Comparison of ENCODE assay signal across 8 cellular contexts in the genomic region with DNA sequence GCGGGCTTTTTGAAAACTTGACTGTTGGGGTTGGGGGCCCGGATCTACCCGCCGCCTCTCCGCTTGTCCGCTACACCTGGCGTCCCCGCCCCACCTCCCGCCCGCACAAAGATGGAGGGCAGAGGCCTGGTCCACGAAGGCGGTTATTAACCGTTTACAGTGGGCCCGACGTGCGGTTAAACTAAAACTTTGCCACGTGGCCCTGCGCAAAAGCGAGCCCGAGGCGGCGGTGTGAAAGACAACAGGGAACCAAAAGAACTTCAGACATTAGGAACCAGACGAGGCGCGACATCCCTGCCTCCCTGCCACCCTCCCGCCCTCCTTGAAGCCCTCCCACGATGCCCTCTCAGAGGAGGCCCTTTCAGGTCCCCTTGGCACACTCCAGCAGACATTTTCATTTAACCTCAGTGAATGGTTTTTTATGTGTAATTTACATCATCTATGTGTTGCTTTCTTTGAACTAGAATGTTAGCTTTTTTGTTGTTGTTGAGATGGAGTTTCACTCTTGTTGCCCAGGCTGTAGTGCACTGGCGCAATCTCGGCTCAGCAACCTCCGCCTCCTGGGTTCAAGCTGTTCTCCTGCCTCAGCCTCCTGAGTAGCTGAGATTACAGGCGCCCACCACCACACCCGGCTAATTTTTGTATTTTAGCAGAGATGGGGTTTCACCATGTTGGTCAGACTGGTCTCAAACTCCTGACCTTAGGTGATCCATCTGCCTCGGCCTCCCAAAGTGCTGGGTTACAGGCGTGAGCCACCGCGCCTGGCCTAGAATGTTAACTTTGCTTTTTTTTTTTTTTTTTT. TPM values are rescaled to one million over a fixed set of nuclear protein-coding genes. Genes with fewer than 3 reads are reported as not detected.
A peak's percentile ranks its signal among the peaks of the same experiment; 100 is the strongest.
DNase-seq lines count a peak whose midpoint lies in the region; ATAC-seq and TF ChIP-seq lines count a peak whose summit lies in the region.

No MANE protein-coding gene starts in this region.

- H3K4me1 ChIP-seq in body of pancreas (peaks cover 28% of the 10 kb centered on the region), right lobe of liver (peaks cover 0 to 17% (median 5%) of the 10 kb centered on the region in 4 donors)

- peaks cover 11% of the 10 kb centered on the region for H3K4me1 Mint-ChIP-seq in type B pancreatic cell (ENCODE audit: unreplicated experiment)

- ATAC-seq in HG03520 (IDR thresholded peaks at IDR 0.05; ENCODE audit: unreplicated experiment) = peak; percentile 9
- peak; percentile 33 for ATAC-seq in body of pancreas
- peak; percentile 5 to 30 (median 22) for ATAC-seq in right lobe of liver

- peak overlapping the region; percentile 100 for H3K27ac Mint-ChIP-seq in type B pancreatic cell

- H3K4me3 ChIP-seq in body of pancreas = peak overlapping the region; percentile 61 to 89
- peak overlapping the region; percentile 79 to 83 (median 80) for H3K4me3 ChIP-seq in right lobe of liver

- H3K27ac ChIP-seq in body of pancreas = peak overlapping the region; percentile 97 to 100 (median 100)
- H3K27ac ChIP-seq in right lobe of liver = peak overlapping the region; percentile 99

- H3K27me3 Mint-ChIP-seq in type B pancreatic cell = peaks cover 20% of the 10 kb centered on the region

- peaks cover 18% of the 10 kb centered on the region for H3K36me3 Mint-ChIP-seq in type B pancreatic cell

- H3K9me3 ChIP-seq in body of pancreas = no peaks in the 10 kb centered on the region
- H3K9me3 ChIP-seq in right lobe of liver = no peaks in the 10 kb centered on the region

- TF ChIP-seq CTCF in body of pancreas (IDR thresholded peaks at IDR 0.05) = no peak
- no peak for TF ChIP-seq CTCF in right lobe of liver (IDR thresholded peaks at IDR 0.05)
- no peak for TF ChIP-seq CTCF in type B pancreatic cell (conservative IDR thresholded peaks at IDR 0.05)

- no peaks in the 10 kb centered on the region for H3K27me3 ChIP-seq in body of pancreas
- no peaks in the 10 kb centered on the region for H3K27me3 ChIP-seq in right lobe of liver

- no peaks in the 10 kb centered on the region for H3K9me3 Mint-ChIP-seq in type B pancreatic cell

- 28 to 48% methylated on average over 21 to 36 of the region's 36 CpGs for WGBS in body of pancreas, 2 donors
- WGBS in right lobe of liver (ENCODE audit: insufficient coverage, low coverage, low lambda C conversion rate, missing lambda C conversion rate) = 20% methylated on average over 27 of the region's 36 CpGs

- TF ChIP-seq POLR2A in body of pancreas (IDR thresholded peaks at IDR 0.05) = no peak
- no peak for TF ChIP-seq POLR2A in right lobe of liver (IDR thresholded peaks at IDR 0.05)

- intact Hi-C loops in body of pancreas (cut with DNase I) = no loop called here
- intact Hi-C loops in right lobe of liver (cut with DNase I) = no loop called here

- DNase-seq in NOMO-1 (lab: John Stamatoyannopoulos, UW; ENCODE audit: unreplicated experiment in 2 of 2) (peak; percentile 39 to 69), NOMO-1 treated with DMSO at 0.1 percent for 48 hours (lab: John Stamatoyannopoulos, UW; ENCODE audit: unreplicated experiment) (no peak), body of pancreas (no peak), right lobe of liver (no peak), type B pancreatic cell (ENCODE audit: extremely low spot score, unreplicated experiment) (no peak), HK-2 (ENCODE audit: unreplicated experiment) (no peak)
- no peak for DNase-seq in stimulated activated CD4-positive, alpha-beta T cell treated with anti-CD3 and anti-CD28 coated beads, Interleukin-1b, Interleukin-23, amount 100 ng/mL, for 48 hours

- peak overlapping the region; percentile 100 for H3K4me3 Mint-ChIP-seq in type B pancreatic cell

- H3K36me3 ChIP-seq in body of pancreas (replicated peaks in 1 of 2; ENCODE audit: insufficient read depth in 1 of 2, low read depth in 2 of 2) (no peaks in the 10 kb centered on the region), right lobe of liver (no peaks in the 10 kb centered on the region)

RNA-seq across cellular contexts. Expression of a gene that starts 1.0 kb away (rescaled TPM):
- total RNA-seq in body of pancreas (1 to 10 TPM; 7.3 TPM), right lobe of liver (1 to 10 TPM; 3.6 to 9.8 (median 8.1) TPM), type B pancreatic cell (ENCODE audit: low replicate concordance) (50.4 and 67.0 TPM in 2 replicates)

RNA-seq across cellular contexts. Expression of a gene that starts 19.3 kb away (rescaled TPM):
- total RNA-seq in body of pancreas = 1 to 10 TPM; 3.3 to 5.7 TPM
- 1 to 10 TPM; 1.9 to 8.5 (median 3.3) TPM for total RNA-seq in right lobe of liver
- 7.5 and 9.7 TPM in 2 replicates for total RNA-seq in type B pancreatic cell (ENCODE audit: low replicate concordance)

Comparison
In these comparisons a context has a peak if more than half of its experiments do, and no peak if none do; other contexts are left out.
1. DNase-seq: peak in NOMO-1 (2 of 2); none in NOMO-1 treated with DMSO at 0.1 percent for 48 hours (single experiment), body of pancreas (0 of 4), right lobe of liver (0 of 3), type B pancreatic cell (single experiment), HK-2 (single experiment) and stimulated activated CD4-positive, alpha-beta T cell treated with anti-CD3 and anti-CD28 coated beads, Interleukin-1b, Interleukin-23, amount 100 ng/mL, for 48 hours (single experiment).
2. Peak in every context shown above with its lines, with median percentiles within 50 percentile points of each other: ATAC-seq.